Comparison of ENCODE assay signal across 26 cellular contexts in the genomic region with DNA sequence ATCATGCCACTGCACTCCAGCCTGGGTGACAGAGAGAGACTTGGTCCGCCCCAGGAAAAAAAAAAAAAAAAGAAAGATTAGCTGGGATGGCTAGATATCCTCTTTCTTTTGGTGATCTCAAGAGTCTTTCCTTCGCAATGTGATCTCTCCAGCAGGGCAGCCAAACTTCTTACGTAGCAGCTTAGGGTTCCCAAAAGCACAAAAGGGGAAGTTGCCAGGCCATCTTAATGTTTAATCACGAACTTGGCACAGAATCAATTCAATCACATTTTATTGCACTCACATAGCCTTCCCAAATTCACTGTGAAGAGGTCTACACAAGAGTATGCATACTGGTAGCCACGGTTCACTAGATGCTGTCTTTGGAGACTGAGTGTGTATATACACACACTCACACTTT. TPM values are rescaled to one million over a fixed set of nuclear protein-coding genes. Genes with fewer than 3 reads are reported as not detected.
A peak's percentile ranks its signal among the peaks of the same experiment; 100 is the strongest.
DNase-seq lines count a peak whose midpoint lies in the region; ATAC-seq and TF ChIP-seq lines count a peak whose summit lies in the region.
"Had no signal": no experiment of that assay in that cellular context is flagged by ENCODE, and none has a peak within 500 bp of the region (broad histone marks: within the 10 kb centered on the region; RNA-seq: fewer than 3 reads in every experiment).

No MANE protein-coding gene starts in this region.

- H3K4me3 ChIP-seq in smooth muscle cell, result no peak overlapping the region
- H3K4me3 ChIP-seq: SJSA1, stomach had no signal

- H4K20me1 ChIP-seq in smooth muscle cell (ENCODE audit: low read depth), result no peaks in the 10 kb centered on the region

- no peak overlapping the region for H3K4me2 ChIP-seq in smooth muscle cell

- TF ChIP-seq CTCF in smooth muscle cell (IDR thresholded peaks at IDR 0.05; ENCODE audit: borderline replicate concordance, insufficient read depth, poor library complexity, severe bottlenecking), result no peak

- H3K9ac ChIP-seq in smooth muscle cell (ENCODE audit: low read depth), result no peak overlapping the region

- H3K27ac Mint-ChIP-seq in activated naive CD8-positive, alpha-beta T cell treated with anti-CD3 and anti-CD28 coated beads for 36 hours, result peak overlapping the region; percentile 43
- H3K27ac Mint-ChIP-seq in activated naive CD8-positive, alpha-beta T cell treated with anti-CD3 and anti-CD28 coated beads, Interleukin-2, amount 50 U/mL, for 24 hours, result no peak overlapping the region
- peak overlapping the region; percentile 29 for H3K27ac Mint-ChIP-seq in T-helper 17 cell
- peak overlapping the region in 4 of 6 donors; percentile 13 to 58 (median 38) for H3K27ac Mint-ChIP-seq in immature natural killer cell
- H3K27ac Mint-ChIP-seq in stimulated activated effector memory CD8-positive, alpha-beta T cell treated with anti-CD3 and anti-CD28 coated beads, Interleukin-12 subunit alpha, Interleukin-12 subunit beta, amount 100 ng/mL, for 72 hours, result peak overlapping the region; percentile 39
- H3K27ac Mint-ChIP-seq in activated CD4-positive, alpha-beta memory T cell treated with anti-CD3 and anti-CD28 coated beads, Interleukin-2, amount 10 ng/mL, durations not matched to agents 7 days and 5 days, result no peak overlapping the region
- H3K27ac Mint-ChIP-seq: brain had no signal

- DNase-seq in activated naive CD8-positive, alpha-beta T cell treated with anti-CD3 and anti-CD28 coated beads for 36 hours, result no peak
- no peak for DNase-seq in activated naive CD8-positive, alpha-beta T cell treated with anti-CD3 and anti-CD28 coated beads, Interleukin-2, amount 50 U/mL, for 24 hours
- DNase-seq in T-helper 17 cell, result no peak
- no peak for DNase-seq in immature natural killer cell
- DNase-seq in stimulated activated effector memory CD8-positive, alpha-beta T cell treated with anti-CD3 and anti-CD28 coated beads, Interleukin-12 subunit alpha, Interleukin-12 subunit beta, amount 100 ng/mL, for 72 hours (ENCODE audit: low spot score in 2 of 2), result no peak
- DNase-seq in smooth muscle cell (lab: John Stamatoyannopoulos, UW; ENCODE audit: unreplicated experiment), result no peak
- DNase-seq in activated CD4-positive, alpha-beta memory T cell treated with anti-CD3 and anti-CD28 coated beads, Interleukin-2, amount 10 ng/mL, durations not matched to agents 7 days and 5 days, result no peak
- no peak for DNase-seq in cortex of kidney (lab: John Stamatoyannopoulos, UW)
- DNase-seq: activated CD4-positive, alpha-beta T cell treated with anti-CD3 and anti-CD28 coated beads, Interleukin-2, amount 50 U/mL, for 4 hours; activated T-cell treated with anti-CD3 and anti-CD28 coated beads, Interleukin-2, amount 50 U/mL, for 4 hours; CD4-positive, alpha-beta memory T cell; DMS53; NCI-H1694 treated with DMSO at 0.1 percent for 48 hours; NCI-H446; retina; stomach; T-helper 9 cell had no signal

- H2AFZ ChIP-seq in smooth muscle cell (ENCODE audit: low read depth), result no peak overlapping the region

- POLR2A ChIA-PET in activated CD4-positive, alpha-beta memory T cell treated with anti-CD3 and anti-CD28 coated beads, Interleukin-2, amount 10 ng/mL, durations not matched to agents 7 days and 5 days (lab: Charles Lee), result interaction anchor here (1.2 to 1.3 kb wide), 2 partner anchors 10 kb away, joined by 3 to 4 read pairs; no protein-coding TSS in a partner anchor

- peaks cover 33% of the 10 kb centered on the region for H3K36me3 Mint-ChIP-seq in activated naive CD8-positive, alpha-beta T cell treated with anti-CD3 and anti-CD28 coated beads for 36 hours
- peaks cover 34% of the 10 kb centered on the region for H3K36me3 Mint-ChIP-seq in activated naive CD8-positive, alpha-beta T cell treated with anti-CD3 and anti-CD28 coated beads, Interleukin-2, amount 50 U/mL, for 24 hours (ENCODE audit: low read depth)
- H3K36me3 Mint-ChIP-seq in T-helper 17 cell (ENCODE audit: low read depth) (peaks cover 2% of the 10 kb centered on the region), immature natural killer cell (peaks cover 9 to 28% (median 24%) of the 10 kb centered on the region in 3 donors)
- peaks cover 100% of the 10 kb centered on the region for H3K36me3 Mint-ChIP-seq in stimulated activated effector memory CD8-positive, alpha-beta T cell treated with anti-CD3 and anti-CD28 coated beads, Interleukin-12 subunit alpha, Interleukin-12 subunit beta, amount 100 ng/mL, for 72 hours
- peaks cover 52% of the 10 kb centered on the region for H3K36me3 Mint-ChIP-seq in activated CD4-positive, alpha-beta memory T cell treated with anti-CD3 and anti-CD28 coated beads, Interleukin-2, amount 10 ng/mL, durations not matched to agents 7 days and 5 days (ENCODE audit: low read depth)

- H3K27me3 ChIP-seq in smooth muscle cell (ENCODE audit: low read depth), result no peaks in the 10 kb centered on the region
- H3K27me3 ChIP-seq: SJSA1, stomach had no signal

- H3K4me3 Mint-ChIP-seq in activated naive CD8-positive, alpha-beta T cell treated with anti-CD3 and anti-CD28 coated beads for 36 hours, result no peak overlapping the region
- H3K4me3 Mint-ChIP-seq in activated naive CD8-positive, alpha-beta T cell treated with anti-CD3 and anti-CD28 coated beads, Interleukin-2, amount 50 U/mL, for 24 hours, result no peak overlapping the region
- H3K4me3 Mint-ChIP-seq in T-helper 17 cell (no peak overlapping the region), immature natural killer cell (peak overlapping the region in 2 of 5 donors; percentile 32 to 33)
- H3K4me3 Mint-ChIP-seq in stimulated activated effector memory CD8-positive, alpha-beta T cell treated with anti-CD3 and anti-CD28 coated beads, Interleukin-12 subunit alpha, Interleukin-12 subunit beta, amount 100 ng/mL, for 72 hours, result no peak overlapping the region
- H3K4me3 Mint-ChIP-seq in activated CD4-positive, alpha-beta memory T cell treated with anti-CD3 and anti-CD28 coated beads, Interleukin-2, amount 10 ng/mL, durations not matched to agents 7 days and 5 days, result no peak overlapping the region
- H3K4me3 Mint-ChIP-seq: activated T-cell treated with anti-CD3 and anti-CD28 coated beads, Interleukin-2, amount 50 U/mL, for 4 hours; brain; CD4-positive, alpha-beta memory T cell; neural crest cell had no signal

- no peaks in the 10 kb centered on the region for H3F3A ChIP-seq in smooth muscle cell (ENCODE audit: low read depth)

- H3K27ac ChIP-seq in smooth muscle cell (ENCODE audit: low read depth), result no peak overlapping the region
- H3K27ac ChIP-seq: SJSA1, stomach had no signal

- H3K79me2 ChIP-seq in smooth muscle cell (ENCODE audit: low read depth), result no peaks in the 10 kb centered on the region

- 97% methylated on average over 5 of the region's 5 CpGs for WGBS in smooth muscle cell (ENCODE audit: low lambda C conversion rate)

- no peaks in the 10 kb centered on the region for H3K4me1 ChIP-seq in smooth muscle cell (ENCODE audit: low read depth)
- H3K4me1 ChIP-seq: SJSA1 had no signal

- no peaks in the 10 kb centered on the region for H3K27me3 Mint-ChIP-seq in activated naive CD8-positive, alpha-beta T cell treated with anti-CD3 and anti-CD28 coated beads for 36 hours
- no peaks in the 10 kb centered on the region for H3K27me3 Mint-ChIP-seq in activated naive CD8-positive, alpha-beta T cell treated with anti-CD3 and anti-CD28 coated beads, Interleukin-2, amount 50 U/mL, for 24 hours
- H3K27me3 Mint-ChIP-seq in T-helper 17 cell, result no peaks in the 10 kb centered on the region
- H3K27me3 Mint-ChIP-seq in immature natural killer cell (ENCODE audit: low read depth in 3 of 3), result peaks cover 0 to 4% (median 0%) of the 10 kb centered on the region in 3 donors
- no peaks in the 10 kb centered on the region for H3K27me3 Mint-ChIP-seq in activated CD4-positive, alpha-beta memory T cell treated with anti-CD3 and anti-CD28 coated beads, Interleukin-2, amount 10 ng/mL, durations not matched to agents 7 days and 5 days
- H3K27me3 Mint-ChIP-seq: brain; CD4-positive, alpha-beta memory T cell had no signal

- no peak for ATAC-seq in activated naive CD8-positive, alpha-beta T cell treated with anti-CD3 and anti-CD28 coated beads, Interleukin-2, amount 50 U/mL, for 24 hours
- no peak for ATAC-seq in T-helper 17 cell
- ATAC-seq in stimulated activated effector memory CD8-positive, alpha-beta T cell treated with anti-CD3 and anti-CD28 coated beads, Interleukin-12 subunit alpha, Interleukin-12 subunit beta, amount 100 ng/mL, for 72 hours, result no peak
- ATAC-seq: activated naive CD4-positive, alpha-beta T cell treated with anti-CD3 and anti-CD28 coated beads, Interleukin-2, amount 50 U/mL, for 72 hours; activated T-cell treated with anti-CD3 and anti-CD28 coated beads, Interleukin-2, amount 50 U/mL, for 4 hours; HCT116 had no signal

- H3K4me1 Mint-ChIP-seq in activated naive CD8-positive, alpha-beta T cell treated with anti-CD3 and anti-CD28 coated beads for 36 hours, result peaks cover 7% of the 10 kb centered on the region
- peaks cover 15% of the 10 kb centered on the region for H3K4me1 Mint-ChIP-seq in activated naive CD8-positive, alpha-beta T cell treated with anti-CD3 and anti-CD28 coated beads, Interleukin-2, amount 50 U/mL, for 24 hours
- H3K4me1 Mint-ChIP-seq in T-helper 17 cell (no peaks in the 10 kb centered on the region), immature natural killer cell (peaks cover 15 to 22% of the 10 kb centered on the region in 2 donors)
- H3K4me1 Mint-ChIP-seq in stimulated activated effector memory CD8-positive, alpha-beta T cell treated with anti-CD3 and anti-CD28 coated beads, Interleukin-12 subunit alpha, Interleukin-12 subunit beta, amount 100 ng/mL, for 72 hours, result peaks cover 12% of the 10 kb centered on the region
- peaks cover 19% of the 10 kb centered on the region for H3K4me1 Mint-ChIP-seq in activated CD4-positive, alpha-beta memory T cell treated with anti-CD3 and anti-CD28 coated beads, Interleukin-2, amount 10 ng/mL, durations not matched to agents 7 days and 5 days
- H3K4me1 Mint-ChIP-seq: brain, neural crest cell had no signal

- no peaks in the 10 kb centered on the region for H3K36me3 ChIP-seq in smooth muscle cell (ENCODE audit: low read depth)

- H3K9me3 ChIP-seq in T-helper 17 cell (ENCODE audit: control insufficient read depth, low read length, poor library complexity, severe bottlenecking) (no peaks in the 10 kb centered on the region), smooth muscle cell (replicated peaks; ENCODE audit: low read depth) (no peaks in the 10 kb centered on the region)
- H3K9me3 ChIP-seq: SJSA1, stomach had no signal

- CTCF ChIA-PET in activated CD4-positive, alpha-beta memory T cell treated with anti-CD3 and anti-CD28 coated beads, Interleukin-2, amount 10 ng/mL, durations not matched to agents 7 days and 5 days (lab: Charles Lee), result no interaction called here

- H3K9me3 Mint-ChIP-seq in activated naive CD8-positive, alpha-beta T cell treated with anti-CD3 and anti-CD28 coated beads for 36 hours, result no peaks in the 10 kb centered on the region
- H3K9me3 Mint-ChIP-seq in activated naive CD8-positive, alpha-beta T cell treated with anti-CD3 and anti-CD28 coated beads, Interleukin-2, amount 50 U/mL, for 24 hours, result no peaks in the 10 kb centered on the region
- H3K9me3 Mint-ChIP-seq in immature natural killer cell, result no peaks in the 10 kb centered on the region
- H3K9me3 Mint-ChIP-seq in stimulated activated effector memory CD8-positive, alpha-beta T cell treated with anti-CD3 and anti-CD28 coated beads, Interleukin-12 subunit alpha, Interleukin-12 subunit beta, amount 100 ng/mL, for 72 hours, result no peaks in the 10 kb centered on the region
- no peaks in the 10 kb centered on the region for H3K9me3 Mint-ChIP-seq in activated CD4-positive, alpha-beta memory T cell treated with anti-CD3 and anti-CD28 coated beads, Interleukin-2, amount 10 ng/mL, durations not matched to agents 7 days and 5 days
- H3K9me3 Mint-ChIP-seq: activated naive CD4-positive, alpha-beta T cell treated with anti-CD3 and anti-CD28 coated beads, Interleukin-2, amount 50 U/mL, for 72 hours; activated T-cell treated with anti-CD3 and anti-CD28 coated beads, Interleukin-2, amount 50 U/mL, for 4 hours; brain; CD4-positive, alpha-beta memory T cell; neural crest cell had no signal

RNA-seq across cellular contexts. Expression of gene VIL1, which starts 53.1 kb away (rescaled TPM):
- not detected for total RNA-seq in activated naive CD8-positive, alpha-beta T cell treated with anti-CD3 and anti-CD28 coated beads for 36 hours
- total RNA-seq in T-helper 17 cell, result 1 to 10 TPM in 1 of 2 donors, under 1 TPM in 1; 0.32 to 6.2 TPM
- polyA plus RNA-seq in immature natural killer cell, result under 1 TPM in 2 of 3 donors, not detected in 1; 0.47 to 0.63 TPM
- not detected in 2 replicates for total RNA-seq in smooth muscle cell
- 0.14 and 0.15 TPM in 2 replicates for polyA plus RNA-seq in smooth muscle cell
- total RNA-seq in activated CD4-positive, alpha-beta memory T cell treated with anti-CD3 and anti-CD28 coated beads, Interleukin-2, amount 10 ng/mL, durations not matched to agents 7 days and 5 days, result not detected
- total RNA-seq: A172; activated naive CD4-positive, alpha-beta T cell treated with anti-CD3 and anti-CD28 coated beads, Interleukin-2, amount 50 U/mL, for 72 hours; CD4-positive, alpha-beta memory T cell; glomerular endothelial cell; lung microvascular endothelial cell; neural crest cell; SJSA1; ureter had no signal
- polyA plus RNA-seq: CD4-positive, alpha-beta memory T cell had no signal

Comparison
In these comparisons a context has a peak if more than half of its experiments do, and no peak if none do; other contexts are left out.
1. H3K27ac Mint-ChIP-seq: peak in activated naive CD8-positive, alpha-beta T cell treated with anti-CD3 and anti-CD28 coated beads for 36 hours (single experiment), T-helper 17 cell (single experiment), immature natural killer cell (4 of 6) and stimulated activated effector memory CD8-positive, alpha-beta T cell treated with anti-CD3 and anti-CD28 coated beads, Interleukin-12 subunit alpha, Interleukin-12 subunit beta, amount 100 ng/mL, for 72 hours (single experiment); none in activated naive CD8-positive, alpha-beta T cell treated with anti-CD3 and anti-CD28 coated beads, Interleukin-2, amount 50 U/mL, for 24 hours (single experiment) and activated CD4-positive, alpha-beta memory T cell treated with anti-CD3 and anti-CD28 coated beads, Interleukin-2, amount 10 ng/mL, durations not matched to agents 7 days and 5 days (single experiment).